In the genomic region with DNA sequence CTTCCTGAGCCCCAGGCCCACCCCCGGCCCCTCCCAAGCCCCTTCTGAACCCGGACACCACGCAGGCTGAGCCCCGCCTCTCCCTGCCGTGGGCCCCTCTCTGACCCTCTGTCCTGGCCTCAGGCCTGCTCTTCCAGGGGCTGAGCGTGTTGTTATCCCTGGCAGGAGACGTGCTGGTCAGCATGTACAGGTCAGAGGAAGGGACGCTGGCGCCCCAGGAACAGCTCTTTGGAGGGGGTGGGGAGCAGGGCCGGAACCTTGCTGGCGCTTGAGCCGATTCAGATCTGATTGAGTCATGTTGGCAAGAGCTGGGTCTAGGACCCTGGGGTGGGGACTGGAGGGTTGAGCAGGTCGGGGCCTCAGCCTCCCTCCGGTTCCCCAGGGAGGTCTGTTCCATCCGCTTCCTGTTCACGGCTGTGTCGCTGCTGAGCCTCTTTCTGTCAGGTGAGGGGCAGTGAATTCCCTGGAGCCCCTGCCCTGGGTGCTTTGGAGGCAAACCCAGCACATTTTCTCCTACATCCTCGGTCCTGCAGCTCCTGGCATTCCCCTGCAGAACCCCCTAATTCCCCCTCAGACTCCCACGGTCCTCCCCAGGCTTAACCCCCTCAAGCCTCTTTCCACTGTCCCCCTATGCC, we compare ENCODE assay signal across 1 cellular context.
TF ChIP-seq lines count a peak whose summit lies in the region.

No MANE protein-coding gene starts in this region.

TF ChIP-seq in HepG2, 621 proteins besides CTCF, POLR2A, EP300 and RAD21 (continued from another document and continues in another):
- TF ChIP-seq ASH2L (IDR thresholded peaks at IDR 0.05; ENCODE audit: insufficient read length, low read depth, low read length) (no peak), ZNF136 (CRISPR knock-in tag; IDR thresholded peaks at IDR 0.05; ENCODE audit: low read depth) (peak; percentile 88), ZNF30 (CRISPR knock-in tag; IDR thresholded peaks at IDR 0.05) (no peak), RARG (CRISPR knock-in tag; IDR thresholded peaks at IDR 0.05; ENCODE audit: low read depth) (no peak), ISL2 (CRISPR knock-in tag; IDR thresholded peaks at IDR 0.05) (peak; percentile 37; the same call in 1 of the 2 replicates), KDM4B (CRISPR knock-in tag; IDR thresholded peaks at IDR 0.05) (0 out of 2 replicates have a peak, but pooled peaks have one; percentile 44), ZNF292 (CRISPR knock-in tag; IDR thresholded peaks at IDR 0.05; ENCODE audit: borderline replicate concordance, low read depth) (peak; percentile 81), SP1 (IDR thresholded peaks at IDR 0.05) (no peak), SP1 (CRISPR knock-in tag; IDR thresholded peaks at IDR 0.05) (peak; percentile 43), ZNF143 (CRISPR knock-in tag; IDR thresholded peaks at IDR 0.05) (no peak; the same call in 1 of the 2 replicates), YEATS4 (CRISPR knock-in tag; IDR thresholded peaks at IDR 0.05; ENCODE audit: borderline replicate concordance) (peak; percentile 29; the same call in 1 of the 2 replicates), AGO2 (optimal IDR thresholded peaks at IDR 0.05; ENCODE audit: low read depth, low read length) (peak; percentile 42), NFKB2 (CRISPR knock-in tag; IDR thresholded peaks at IDR 0.05; ENCODE audit: borderline replicate concordance) (no peak; the same call in 1 of the 2 replicates), CENPX (CRISPR knock-in tag; IDR thresholded peaks at IDR 0.05) (no peak; the same call in 1 of the 2 replicates), DNMT1 (CRISPR knock-in tag; IDR thresholded peaks at IDR 0.05) (no peak; the same call in 1 of the 2 replicates), ZBTB7B (CRISPR knock-in tag; IDR thresholded peaks at IDR 0.05) (no peak; the same call in none of the 2 replicates), ZNF317 (CRISPR knock-in tag; IDR thresholded peaks at IDR 0.05) (peak; percentile 29; the same call in 1 of the 2 replicates), SPEN (CRISPR knock-in tag; IDR thresholded peaks at IDR 0.05; ENCODE audit: low read depth) (peak; percentile 80; the same call in 1 of the 2 replicates), HOXA3 (CRISPR knock-in tag; IDR thresholded peaks at IDR 0.05) (peak; percentile 57; the same call in 1 of the 2 replicates), BHLHE40 (IDR thresholded peaks at IDR 0.05; ENCODE audit: low read length) (peak; percentile 27; the same call in 1 of the 2 replicates), ZNF556 (CRISPR knock-in tag; IDR thresholded peaks at IDR 0.05; ENCODE audit: borderline replicate concordance) (no peak), SIX1 (CRISPR knock-in tag; IDR thresholded peaks at IDR 0.05; ENCODE audit: borderline replicate concordance) (peak; percentile 19; the same call in 1 of the 2 replicates), ZNF616 (CRISPR knock-in tag; IDR thresholded peaks at IDR 0.05; ENCODE audit: low read depth) (no peak), MEIS1 (CRISPR knock-in tag; IDR thresholded peaks at IDR 0.05; ENCODE audit: borderline replicate concordance) (peak; percentile 50; the same call in 1 of the 2 replicates), GLI4 (CRISPR knock-in tag; IDR thresholded peaks at IDR 0.05; ENCODE audit: borderline replicate concordance) (peak; percentile 20; the same call in 1 of the 2 replicates), RARA (CRISPR knock-in tag; IDR thresholded peaks at IDR 0.05) (peak; percentile 84), YEATS2 (CRISPR knock-in tag; IDR thresholded peaks at IDR 0.05; ENCODE audit: borderline replicate concordance) (peak; percentile 85), ZBTB42 (CRISPR knock-in tag; IDR thresholded peaks at IDR 0.05) (no peak)
- TF ChIP-seq, protein P1, sequence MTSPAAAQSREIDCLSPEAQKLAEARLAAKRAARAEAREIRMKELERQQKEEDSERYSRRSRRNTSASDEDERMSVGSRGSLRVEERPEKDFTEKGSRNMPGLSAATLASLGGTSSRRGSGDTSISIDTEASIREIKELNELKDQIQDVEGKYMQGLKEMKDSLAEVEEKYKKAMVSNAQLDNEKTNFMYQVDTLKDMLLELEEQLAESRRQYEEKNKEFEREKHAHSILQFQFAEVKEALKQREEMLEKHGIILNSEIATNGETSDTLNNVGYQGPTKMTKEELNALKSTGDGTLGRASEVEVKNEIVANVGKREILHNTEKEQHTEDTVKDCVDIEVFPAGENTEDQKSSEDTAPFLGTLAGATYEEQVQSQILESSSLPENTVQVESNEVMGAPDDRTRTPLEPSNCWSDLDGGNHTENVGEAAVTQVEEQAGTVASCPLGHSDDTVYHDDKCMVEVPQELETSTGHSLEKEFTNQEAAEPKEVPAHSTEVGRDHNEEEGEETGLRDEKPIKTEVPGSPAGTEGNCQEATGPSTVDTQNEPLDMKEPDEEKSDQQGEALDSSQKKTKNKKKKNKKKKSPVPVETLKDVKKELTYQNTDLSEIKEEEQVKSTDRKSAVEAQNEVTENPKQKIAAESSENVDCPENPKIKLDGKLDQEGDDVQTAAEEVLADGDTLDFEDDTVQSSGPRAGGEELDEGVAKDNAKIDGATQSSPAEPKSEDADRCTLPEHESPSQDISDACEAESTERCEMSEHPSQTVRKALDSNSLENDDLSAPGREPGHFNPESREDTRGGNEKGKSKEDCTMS (CRISPR knock-in tag; conservative IDR thresholded peaks at IDR 0.05): peak; percentile 66; the same call in 1 of the 2 replicates
- TF ChIP-seq, protein P2, sequence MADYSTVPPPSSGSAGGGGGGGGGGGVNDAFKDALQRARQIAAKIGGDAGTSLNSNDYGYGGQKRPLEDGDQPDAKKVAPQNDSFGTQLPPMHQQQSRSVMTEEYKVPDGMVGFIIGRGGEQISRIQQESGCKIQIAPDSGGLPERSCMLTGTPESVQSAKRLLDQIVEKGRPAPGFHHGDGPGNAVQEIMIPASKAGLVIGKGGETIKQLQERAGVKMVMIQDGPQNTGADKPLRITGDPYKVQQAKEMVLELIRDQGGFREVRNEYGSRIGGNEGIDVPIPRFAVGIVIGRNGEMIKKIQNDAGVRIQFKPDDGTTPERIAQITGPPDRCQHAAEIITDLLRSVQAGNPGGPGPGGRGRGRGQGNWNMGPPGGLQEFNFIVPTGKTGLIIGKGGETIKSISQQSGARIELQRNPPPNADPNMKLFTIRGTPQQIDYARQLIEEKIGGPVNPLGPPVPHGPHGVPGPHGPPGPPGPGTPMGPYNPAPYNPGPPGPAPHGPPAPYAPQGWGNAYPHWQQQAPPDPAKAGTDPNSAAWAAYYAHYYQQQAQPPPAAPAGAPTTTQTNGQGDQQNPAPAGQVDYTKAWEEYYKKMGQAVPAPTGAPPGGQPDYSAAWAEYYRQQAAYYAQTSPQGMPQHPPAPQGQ (CRISPR knock-in tag; IDR thresholded peaks at IDR 0.05; ENCODE audit: borderline replicate concordance): no peak
- TF ChIP-seq, protein P3, sequence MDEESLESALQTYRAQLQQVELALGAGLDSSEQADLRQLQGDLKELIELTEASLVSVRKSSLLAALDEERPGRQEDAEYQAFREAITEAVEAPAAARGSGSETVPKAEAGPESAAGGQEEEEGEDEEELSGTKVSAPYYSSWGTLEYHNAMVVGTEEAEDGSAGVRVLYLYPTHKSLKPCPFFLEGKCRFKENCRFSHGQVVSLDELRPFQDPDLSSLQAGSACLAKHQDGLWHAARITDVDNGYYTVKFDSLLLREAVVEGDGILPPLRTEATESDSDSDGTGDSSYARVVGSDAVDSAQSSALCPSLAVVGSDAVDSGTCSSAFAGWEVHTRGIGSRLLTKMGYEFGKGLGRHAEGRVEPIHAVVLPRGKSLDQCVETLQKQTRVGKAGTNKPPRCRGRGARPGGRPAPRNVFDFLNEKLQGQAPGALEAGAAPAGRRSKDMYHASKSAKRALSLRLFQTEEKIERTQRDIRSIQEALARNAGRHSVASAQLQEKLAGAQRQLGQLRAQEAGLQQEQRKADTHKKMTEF (CRISPR knock-in tag; IDR thresholded peaks at IDR 0.05): 0 out of 2 replicates have a peak, but pooled peaks have one; percentile 3
- TF ChIP-seq, protein P4, sequence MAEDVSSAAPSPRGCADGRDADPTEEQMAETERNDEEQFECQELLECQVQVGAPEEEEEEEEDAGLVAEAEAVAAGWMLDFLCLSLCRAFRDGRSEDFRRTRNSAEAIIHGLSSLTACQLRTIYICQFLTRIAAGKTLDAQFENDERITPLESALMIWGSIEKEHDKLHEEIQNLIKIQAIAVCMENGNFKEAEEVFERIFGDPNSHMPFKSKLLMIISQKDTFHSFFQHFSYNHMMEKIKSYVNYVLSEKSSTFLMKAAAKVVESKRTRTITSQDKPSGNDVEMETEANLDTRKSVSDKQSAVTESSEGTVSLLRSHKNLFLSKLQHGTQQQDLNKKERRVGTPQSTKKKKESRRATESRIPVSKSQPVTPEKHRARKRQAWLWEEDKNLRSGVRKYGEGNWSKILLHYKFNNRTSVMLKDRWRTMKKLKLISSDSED (CRISPR knock-in tag; IDR thresholded peaks at IDR 0.05): no peak
- TF ChIP-seq, protein P5, sequence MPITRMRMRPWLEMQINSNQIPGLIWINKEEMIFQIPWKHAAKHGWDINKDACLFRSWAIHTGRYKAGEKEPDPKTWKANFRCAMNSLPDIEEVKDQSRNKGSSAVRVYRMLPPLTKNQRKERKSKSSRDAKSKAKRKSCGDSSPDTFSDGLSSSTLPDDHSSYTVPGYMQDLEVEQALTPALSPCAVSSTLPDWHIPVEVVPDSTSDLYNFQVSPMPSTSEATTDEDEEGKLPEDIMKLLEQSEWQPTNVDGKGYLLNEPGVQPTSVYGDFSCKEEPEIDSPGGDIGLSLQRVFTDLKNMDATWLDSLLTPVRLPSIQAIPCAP (CRISPR knock-in tag; IDR thresholded peaks at IDR 0.05; ENCODE audit: low read depth): no peak
- TF ChIP-seq, protein P6, sequence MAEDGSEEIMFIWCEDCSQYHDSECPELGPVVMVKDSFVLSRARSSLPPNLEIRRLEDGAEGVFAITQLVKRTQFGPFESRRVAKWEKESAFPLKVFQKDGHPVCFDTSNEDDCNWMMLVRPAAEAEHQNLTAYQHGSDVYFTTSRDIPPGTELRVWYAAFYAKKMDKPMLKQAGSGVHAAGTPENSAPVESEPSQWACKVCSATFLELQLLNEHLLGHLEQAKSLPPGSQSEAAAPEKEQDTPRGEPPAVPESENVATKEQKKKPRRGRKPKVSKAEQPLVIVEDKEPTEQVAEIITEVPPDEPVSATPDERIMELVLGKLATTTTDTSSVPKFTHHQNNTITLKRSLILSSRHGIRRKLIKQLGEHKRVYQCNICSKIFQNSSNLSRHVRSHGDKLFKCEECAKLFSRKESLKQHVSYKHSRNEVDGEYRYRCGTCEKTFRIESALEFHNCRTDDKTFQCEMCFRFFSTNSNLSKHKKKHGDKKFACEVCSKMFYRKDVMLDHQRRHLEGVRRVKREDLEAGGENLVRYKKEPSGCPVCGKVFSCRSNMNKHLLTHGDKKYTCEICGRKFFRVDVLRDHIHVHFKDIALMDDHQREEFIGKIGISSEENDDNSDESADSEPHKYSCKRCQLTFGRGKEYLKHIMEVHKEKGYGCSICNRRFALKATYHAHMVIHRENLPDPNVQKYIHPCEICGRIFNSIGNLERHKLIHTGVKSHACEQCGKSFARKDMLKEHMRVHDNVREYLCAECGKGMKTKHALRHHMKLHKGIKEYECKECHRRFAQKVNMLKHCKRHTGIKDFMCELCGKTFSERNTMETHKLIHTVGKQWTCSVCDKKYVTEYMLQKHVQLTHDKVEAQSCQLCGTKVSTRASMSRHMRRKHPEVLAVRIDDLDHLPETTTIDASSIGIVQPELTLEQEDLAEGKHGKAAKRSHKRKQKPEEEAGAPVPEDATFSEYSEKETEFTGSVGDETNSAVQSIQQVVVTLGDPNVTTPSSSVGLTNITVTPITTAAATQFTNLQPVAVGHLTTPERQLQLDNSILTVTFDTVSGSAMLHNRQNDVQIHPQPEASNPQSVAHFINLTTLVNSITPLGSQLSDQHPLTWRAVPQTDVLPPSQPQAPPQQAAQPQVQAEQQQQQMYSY (CRISPR knock-in tag; IDR thresholded peaks at IDR 0.05): no peak
- TF ChIP-seq, protein P7, sequence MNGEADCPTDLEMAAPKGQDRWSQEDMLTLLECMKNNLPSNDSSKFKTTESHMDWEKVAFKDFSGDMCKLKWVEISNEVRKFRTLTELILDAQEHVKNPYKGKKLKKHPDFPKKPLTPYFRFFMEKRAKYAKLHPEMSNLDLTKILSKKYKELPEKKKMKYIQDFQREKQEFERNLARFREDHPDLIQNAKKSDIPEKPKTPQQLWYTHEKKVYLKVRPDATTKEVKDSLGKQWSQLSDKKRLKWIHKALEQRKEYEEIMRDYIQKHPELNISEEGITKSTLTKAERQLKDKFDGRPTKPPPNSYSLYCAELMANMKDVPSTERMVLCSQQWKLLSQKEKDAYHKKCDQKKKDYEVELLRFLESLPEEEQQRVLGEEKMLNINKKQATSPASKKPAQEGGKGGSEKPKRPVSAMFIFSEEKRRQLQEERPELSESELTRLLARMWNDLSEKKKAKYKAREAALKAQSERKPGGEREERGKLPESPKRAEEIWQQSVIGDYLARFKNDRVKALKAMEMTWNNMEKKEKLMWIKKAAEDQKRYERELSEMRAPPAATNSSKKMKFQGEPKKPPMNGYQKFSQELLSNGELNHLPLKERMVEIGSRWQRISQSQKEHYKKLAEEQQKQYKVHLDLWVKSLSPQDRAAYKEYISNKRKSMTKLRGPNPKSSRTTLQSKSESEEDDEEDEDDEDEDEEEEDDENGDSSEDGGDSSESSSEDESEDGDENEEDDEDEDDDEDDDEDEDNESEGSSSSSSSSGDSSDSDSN (CRISPR knock-in tag; IDR thresholded peaks at IDR 0.05): peak; percentile 89
